8 cellular contexts compared by ENCODE assay signal in the genomic region with DNA sequence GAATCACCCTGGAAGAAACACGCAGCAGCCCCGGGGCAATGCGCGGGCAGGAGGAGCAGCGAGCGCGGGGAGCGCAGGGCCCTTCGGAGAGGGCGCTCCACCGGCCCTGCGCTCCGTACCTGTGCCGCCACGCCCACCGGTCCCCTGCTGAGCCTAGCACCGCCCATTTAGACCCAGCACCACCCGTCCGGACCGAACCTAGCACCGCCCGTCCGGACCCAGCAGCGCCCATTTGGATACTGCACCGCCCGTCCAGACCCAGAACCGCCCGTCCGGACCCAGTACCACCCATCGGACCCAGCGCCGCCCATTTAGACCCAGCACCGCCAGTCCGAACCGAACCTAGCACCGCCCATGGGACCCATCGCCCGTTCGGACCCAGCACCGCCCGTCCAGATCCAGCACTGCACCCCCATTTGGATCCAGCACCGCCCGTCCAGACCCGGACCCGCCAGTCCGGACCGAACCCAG. TPM values are rescaled to one million over a fixed set of nuclear protein-coding genes. Genes with fewer than 3 reads are reported as not detected.
DNase-seq lines count a peak whose midpoint lies in the region; ATAC-seq and TF ChIP-seq lines count a peak whose summit lies in the region.

No MANE protein-coding gene starts in this region.

- no peak for TF ChIP-seq POLR2A in erythroblast (IDR thresholded peaks at IDR 0.05; ENCODE audit: low read length)

- H3K27me3 ChIP-seq in muscle layer of colon (ENCODE audit: control insufficient read depth in 1 of 2, insufficient read depth in 2 of 2, low read length in 2 of 2) (no peaks in the 10 kb centered on the region), upper lobe of right lung (no peaks in the 10 kb centered on the region)

- DNase-seq in ELF-1 (ENCODE audit: low read depth, low spot score) (peak; percentile 89), HPDE6-E6E7 (ENCODE audit: extremely low spot score) (peak; percentile 50), erythroblast (lab: John Stamatoyannopoulos, UW) (peak; percentile 19 to 20), upper lobe of right lung (peak; percentile 85), retina (no peak)
- DNase-seq in activated CD4-positive, alpha-beta T cell treated with anti-CD3 and anti-CD28 coated beads, Interleukin-2, amount 50 U/mL, for 1 hour: peak; percentile 18

- ATAC-seq in upper lobe of right lung (peak; percentile 80), HG03460 (IDR thresholded peaks at IDR 0.05; ENCODE audit: unreplicated experiment) (no peak)

- H3K4me1 ChIP-seq in muscle layer of colon (ENCODE audit: insufficient read depth, low read length) (peaks cover 21% of the 10 kb centered on the region), upper lobe of right lung (peaks cover 18% of the 10 kb centered on the region)

- H3K9ac ChIP-seq in muscle layer of colon (ENCODE audit: low read length): no peak overlapping the region

- H3K27ac ChIP-seq in muscle layer of colon (ENCODE audit: low read depth, low read length): peak overlapping the region; percentile 43
- peak overlapping the region; percentile 37 for H3K27ac ChIP-seq in upper lobe of right lung

- H3K9me3 ChIP-seq in muscle layer of colon (ENCODE audit: low read length): no peaks in the 10 kb centered on the region
- H3K9me3 ChIP-seq in upper lobe of right lung: no peaks in the 10 kb centered on the region

- TF ChIP-seq CTCF in upper lobe of right lung (IDR thresholded peaks at IDR 0.05): no peak

- H3K36me3 ChIP-seq in muscle layer of colon (ENCODE audit: insufficient read depth, low read length) (no peaks in the 10 kb centered on the region), upper lobe of right lung (no peaks in the 10 kb centered on the region)

- peak overlapping the region; percentile 53 to 79 for H3K4me3 ChIP-seq in muscle layer of colon (ENCODE audit: low read depth in 1 of 2, low read length in 2 of 2)
- H3K4me3 ChIP-seq in upper lobe of right lung: peak overlapping the region; percentile 69

- intact Hi-C loops in upper lobe of right lung (cut with DNase I): no loop called here

RNA-seq across cellular contexts. Expression of a gene that starts 0.9 kb away (rescaled TPM):
- 179 TPM for total RNA-seq in upper lobe of right lung
